In genomic region chr20:25020901-25021301, GRCh38 we compare ENCODE assay signal across 23 cellular contexts. TPM values are rescaled to one million over a fixed set of nuclear protein-coding genes. Genes with fewer than 3 reads are reported as not detected.
DNase-seq lines count a peak whose midpoint lies in the region; ATAC-seq and TF ChIP-seq lines count a peak whose summit lies in the region.
"Had no signal": no experiment of that assay in that cellular context is flagged by ENCODE, and none has a peak within 500 bp of the region (broad histone marks: within the 10 kb centered on the region; RNA-seq: fewer than 3 reads in every experiment).

No MANE protein-coding gene starts in this region.

- peaks cover 4% of the 10 kb centered on the region for H3K4me1 Mint-ChIP-seq in CD14-positive monocyte
- H3K4me1 Mint-ChIP-seq in central memory CD8-positive, alpha-beta T cell, result peaks cover 15% of the 10 kb centered on the region
- H3K4me1 Mint-ChIP-seq: activated naive CD8-positive, alpha-beta T cell treated with anti-CD3 and anti-CD28 coated beads, Interleukin-2, amount 50 U/mL, for 24 hours had no signal

- TF ChIP-seq CTCF in CD14-positive monocyte (IDR thresholded peaks at IDR 0.05), result no peak
- no peak for TF ChIP-seq CTCF in left ventricle myocardium inferior (IDR thresholded peaks at IDR 0.05; ENCODE audit: borderline replicate concordance)
- no peak for TF ChIP-seq CTCF in gastrocnemius medialis (IDR thresholded peaks at IDR 0.05 in 4 of 5, conservative IDR thresholded peaks at IDR 0.05 in 1 of 5)

- peak overlapping the region; percentile 68 for H3K27ac ChIP-seq in left ventricle myocardium inferior (replicated peaks)
- H3K27ac ChIP-seq in gastrocnemius medialis, result peak overlapping the region in 3 of 4 donors; percentile 42 to 65 (median 55)
- H3K27ac ChIP-seq: colonic mucosa had no signal

- ATAC-seq in central memory CD8-positive, alpha-beta T cell (replicated peaks; ENCODE audit: extremely low read depth, poor library complexity, severe bottlenecking), result no peak
- ATAC-seq in gastrocnemius medialis (peak; percentile 17 to 87), HG03025 (IDR thresholded peaks at IDR 0.05; ENCODE audit: low FRiP score, unreplicated experiment) (no peak)
- ATAC-seq: activated CD4-positive, CD25-positive, alpha-beta regulatory T cell treated with anti-CD3 and anti-CD28 coated beads, Interleukin-2, amount 50 U/mL, for 24 hours; activated naive CD8-positive, alpha-beta T cell treated with anti-CD3 and anti-CD28 coated beads, Interleukin-2, amount 50 U/mL, for 24 hours; left colon had no signal

- intact Hi-C loops in CD14-positive monocyte (cut with micrococcal nuclease) (no loop called here), left ventricle myocardium inferior (cut with micrococcal nuclease) (no loop called here), gastrocnemius medialis (cut with DNase I; ENCODE audit: low total_unique reads) (no loop called here)

- no peak overlapping the region for H3K4me3 Mint-ChIP-seq in CD14-positive monocyte
- no peak overlapping the region for H3K4me3 Mint-ChIP-seq in central memory CD8-positive, alpha-beta T cell
- H3K4me3 Mint-ChIP-seq: activated naive CD8-positive, alpha-beta T cell treated with anti-CD3 and anti-CD28 coated beads, Interleukin-2, amount 50 U/mL, for 24 hours had no signal

- H3K9me3 ChIP-seq in left ventricle myocardium inferior (replicated peaks) (no peaks in the 10 kb centered on the region), gastrocnemius medialis (no peaks in the 10 kb centered on the region)
- H3K9me3 ChIP-seq: colonic mucosa, upper lobe of left lung had no signal

- in situ Hi-C loops in gastrocnemius medialis (cut with MboI; ENCODE audit: low sequenced_read_pairs in 4 of 4), result no loop called here

- H3K4me1 ChIP-seq in left ventricle myocardium inferior, result peaks cover 89% of the 10 kb centered on the region
- H3K4me1 ChIP-seq in gastrocnemius medialis, result peaks cover 17 to 39% of the 10 kb centered on the region in 2 donors
- H3K4me1 ChIP-seq: colonic mucosa had no signal

- H3K36me3 Mint-ChIP-seq in CD14-positive monocyte, result peaks cover 50 to 56% of the 10 kb centered on the region in 2 donors
- peaks cover 24% of the 10 kb centered on the region for H3K36me3 Mint-ChIP-seq in central memory CD8-positive, alpha-beta T cell (ENCODE audit: insufficient read depth)

- no peak overlapping the region for H3K4me3 ChIP-seq in left ventricle myocardium inferior
- no peak overlapping the region for H3K4me3 ChIP-seq in gastrocnemius medialis
- H3K4me3 ChIP-seq: colonic mucosa, upper lobe of left lung had no signal

- H3K9me3 Mint-ChIP-seq in CD14-positive monocyte, result no peaks in the 10 kb centered on the region
- H3K9me3 Mint-ChIP-seq in central memory CD8-positive, alpha-beta T cell, result no peaks in the 10 kb centered on the region
- H3K9me3 Mint-ChIP-seq: activated naive CD8-positive, alpha-beta T cell treated with anti-CD3 and anti-CD28 coated beads, Interleukin-2, amount 50 U/mL, for 24 hours had no signal

- peaks cover 0 to 2% (median 0%) of the 10 kb centered on the region in 3 donors for H3K27me3 Mint-ChIP-seq in CD14-positive monocyte (ENCODE audit: low read depth in 3 of 3)
- no peaks in the 10 kb centered on the region for H3K27me3 Mint-ChIP-seq in central memory CD8-positive, alpha-beta T cell
- H3K27me3 Mint-ChIP-seq: activated naive CD8-positive, alpha-beta T cell treated with anti-CD3 and anti-CD28 coated beads, Interleukin-2, amount 50 U/mL, for 24 hours had no signal

- H3K27me3 ChIP-seq in left ventricle myocardium inferior (ENCODE audit: low read depth), result no peaks in the 10 kb centered on the region
- H3K27me3 ChIP-seq in gastrocnemius medialis, result no peaks in the 10 kb centered on the region
- H3K27me3 ChIP-seq: colonic mucosa, upper lobe of left lung had no signal

- H3K36me3 ChIP-seq in left ventricle myocardium inferior (peaks cover 59% of the 10 kb centered on the region), gastrocnemius medialis (no peaks in the 10 kb centered on the region)
- H3K36me3 ChIP-seq: colonic mucosa had no signal

- peak overlapping the region in 3 of 7 donors; percentile 17 to 73 (median 32) for H3K27ac Mint-ChIP-seq in CD14-positive monocyte
- peak overlapping the region; percentile 35 for H3K27ac Mint-ChIP-seq in central memory CD8-positive, alpha-beta T cell (ENCODE audit: low read depth)
- H3K27ac Mint-ChIP-seq: activated naive CD8-positive, alpha-beta T cell treated with anti-CD3 and anti-CD28 coated beads, Interleukin-2, amount 50 U/mL, for 24 hours had no signal

- no peak for TF ChIP-seq POLR2A in gastrocnemius medialis (IDR thresholded peaks at IDR 0.05)

- DNase-seq in CD14-positive monocyte (ENCODE audit: low spot score), result peak; percentile 24
- no peak for DNase-seq in central memory CD8-positive, alpha-beta T cell (ENCODE audit: low spot score in 2 of 2)
- peak; percentile 52 for DNase-seq in left ventricle myocardium inferior
- DNase-seq in gastrocnemius medialis, result peak in 1 of 2 donors; percentile 84
- no peak for DNase-seq in activated T-cell treated with anti-CD3 and anti-CD28 coated beads, Interleukin-2, amount 50 U/mL, for 1 hour
- DNase-seq in LoVo (ENCODE audit: low spot score), result no peak
- no peak for DNase-seq in DMS153 treated with DMSO at 0.1 percent for 48 hours (lab: John Stamatoyannopoulos, UW; ENCODE audit: unreplicated experiment)
- DNase-seq: activated gamma-delta T cell; activated naive CD8-positive, alpha-beta T cell treated with anti-CD3 and anti-CD28 coated beads, Interleukin-2, amount 50 U/mL, for 24 hours; activated T-cell treated with anti-CD3 and anti-CD28 coated beads for 4 hours; colonic mucosa; DMS153; effector memory CD4-positive, alpha-beta T cell; H7; mesenchymal stem cell; NCI-H187; NCI-H226; NCI-H69; T-helper 1 cell had no signal

RNA-seq across cellular contexts. Expression of gene APMAP, which starts 28.4 kb away (rescaled TPM):
- 10 to 100 TPM; 73.2 to 74.0 TPM for polyA plus RNA-seq in CD14-positive monocyte
- total RNA-seq in left ventricle myocardium inferior (23.8 TPM), gastrocnemius medialis (100 to 1,000 TPM in 1 of 4 donors, 10 to 100 TPM in 3; 24.2 to 108 (median 29.3) TPM)

RNA-seq across cellular contexts. Expression of gene ACSS1, which starts 37.0 kb away (rescaled TPM):
- polyA plus RNA-seq in CD14-positive monocyte, result 10 to 100 TPM; 27.6 to 32.0 TPM
- 159 TPM for total RNA-seq in left ventricle myocardium inferior
- total RNA-seq in gastrocnemius medialis, result 10 to 100 TPM; 11.4 to 84.6 (median 11.8) TPM
- total RNA-seq: H7 had no signal

Comparison
In these comparisons a context has a peak if more than half of its experiments do, and no peak if none do; other contexts are left out.
1. DNase-seq: peak in CD14-positive monocyte (single experiment) and left ventricle myocardium inferior (single experiment); none in central memory CD8-positive, alpha-beta T cell (0 of 2), activated T-cell treated with anti-CD3 and anti-CD28 coated beads, Interleukin-2, amount 50 U/mL, for 1 hour (single experiment), LoVo (single experiment) and DMS153 treated with DMSO at 0.1 percent for 48 hours (single experiment).
2. ATAC-seq: peak in gastrocnemius medialis (2 of 2); none in central memory CD8-positive, alpha-beta T cell (single experiment) and HG03025 (single experiment).